8 cellular contexts compared by ENCODE assay signal in the genomic region with DNA sequence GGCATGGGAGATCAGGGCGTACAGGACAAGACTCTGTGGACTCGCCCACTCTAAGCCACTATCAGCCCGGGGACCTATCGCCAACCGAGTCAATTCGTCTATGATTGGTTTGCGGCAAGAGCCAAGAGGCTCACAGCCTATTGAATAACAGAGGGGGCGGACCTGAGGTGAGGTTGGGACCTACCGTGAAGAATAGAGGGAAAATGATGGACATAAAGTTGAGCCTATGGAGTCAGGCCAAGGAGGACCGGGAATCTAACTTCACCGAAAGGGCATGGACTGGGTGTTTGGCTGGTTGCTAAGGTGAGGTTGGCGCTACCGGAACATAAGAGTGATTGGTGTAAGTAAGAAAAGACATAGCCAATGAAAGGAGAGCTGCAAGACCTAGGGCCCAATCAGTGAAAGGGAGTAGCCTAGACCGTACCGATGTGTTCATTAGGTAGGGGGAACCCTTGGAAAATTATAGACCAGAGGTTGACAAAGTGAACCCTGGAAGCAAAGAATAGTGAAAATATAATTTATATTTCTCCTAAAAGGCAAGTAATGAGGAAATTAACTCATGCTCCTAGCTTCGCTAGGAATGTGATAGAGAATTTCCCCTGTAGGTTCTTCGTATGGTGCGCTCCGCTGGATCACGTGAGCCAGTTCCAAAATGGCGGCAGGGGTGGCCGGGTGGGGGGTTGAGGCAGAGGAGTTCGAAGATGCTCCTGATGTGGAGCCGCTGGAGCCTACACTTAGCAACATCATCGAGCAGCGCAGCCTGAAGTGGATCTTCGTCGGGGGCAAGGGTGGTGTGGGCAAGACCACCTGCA. TPM values are rescaled to one million over a fixed set of nuclear protein-coding genes. Genes with fewer than 3 reads are reported as not detected.
DNase-seq lines count a peak whose midpoint lies in the region; ATAC-seq, FAIRE-seq and TF ChIP-seq lines count a peak whose summit lies in the region.

GET3 (plus strand) TSS at position 644 of the 812 bp plus-strand sequence; CDS start at position 653, 9 bp downstream.

- H3K4me1 ChIP-seq in kidney (ENCODE audit: control insufficient read depth in 1 of 2, insufficient read depth in 1 of 2, low read depth in 1 of 2, low read length in 2 of 2) = peaks cover 20 to 23% of the 10 kb centered on the region in 2 donors

- DNase-seq in AG09319 (ENCODE audit: extremely low read depth, low read depth) = peak; percentile 100
- DNase-seq in NCI-H446 (lab: John Stamatoyannopoulos, UW) = peak; percentile 99
- DNase-seq in activated CD4-positive, CD25-positive, alpha-beta regulatory T cell treated with anti-CD3 and anti-CD28 coated beads, Interleukin-2, amount 50 U/mL, for 72 hours = peak; percentile 77
- DNase-seq in chondrocyte (ENCODE audit: low spot score) = no peak
- DNase-seq in kidney = peak; percentile 95
- peak; percentile 86 for DNase-seq in stimulated activated CD4-positive, alpha-beta T cell treated with anti-CD3 and anti-CD28 coated beads, Interleukin-15, amount 100 ng/mL, for 24 hours

- H3K36me3 ChIP-seq in kidney (ENCODE audit: control insufficient read depth in 1 of 2, insufficient read depth in 2 of 2, low read length in 2 of 2) = peaks cover 0 to 13% of the 10 kb centered on the region in 2 donors

- H3K27me3 Mint-ChIP-seq in chondrocyte (ENCODE audit: low read depth) = no peaks in the 10 kb centered on the region

- peak; percentile 99 for FAIRE-seq in kidney (lab: Jason Lieb, UNC)

- intact Hi-C loops in kidney (cut with DNase I) = no loop called here

- H3K9me3 Mint-ChIP-seq in chondrocyte (ENCODE audit: low read depth) = no peaks in the 10 kb centered on the region

- ATAC-seq in GM19025 (IDR thresholded peaks at IDR 0.05; ENCODE audit: low read depth, unreplicated experiment) = peak; percentile 76
- peak; percentile 73 for ATAC-seq in HG03342 (IDR thresholded peaks at IDR 0.05; ENCODE audit: unreplicated experiment)

- no peaks in the 10 kb centered on the region for H3K9me3 ChIP-seq in kidney (ENCODE audit: control insufficient read depth in 1 of 2, low read length in 2 of 2)

- H3K27ac ChIP-seq in kidney (ENCODE audit: low read depth in 2 of 2, low read length in 2 of 2) = peak within 1 kb of the TSS; percentile 87 to 92

- peak within 1 kb of the TSS; percentile 59 to 76 for H3K9ac ChIP-seq in kidney (ENCODE audit: low read length in 2 of 2)

- H3K27ac Mint-ChIP-seq in chondrocyte (ENCODE audit: unreplicated experiment) = peak within 1 kb of the TSS; percentile 99

- peaks cover 6% of the 10 kb centered on the region for H3K36me3 Mint-ChIP-seq in chondrocyte (ENCODE audit: low read depth)

- H3K4me3 ChIP-seq in kidney (ENCODE audit: low read length in 2 of 2) = peak within 1 kb of the TSS; percentile 86 to 95

- peaks cover 42% of the 10 kb centered on the region for H3K4me1 Mint-ChIP-seq in chondrocyte (ENCODE audit: low read depth)

- H3K4me3 Mint-ChIP-seq in chondrocyte (ENCODE audit: unreplicated experiment) = peak within 1 kb of the TSS; percentile 100

- TF ChIP-seq CTCF in AG09319 (IDR thresholded peaks at IDR 0.05; ENCODE audit: low read depth, low read length) = no peak
- no peak for TF ChIP-seq CTCF in chondrocyte (IDR thresholded peaks at IDR 0.05)
- TF ChIP-seq CTCF in kidney (IDR thresholded peaks at IDR 0.05; ENCODE audit: borderline replicate concordance, extremely low read depth, insufficient read depth) = peak; percentile 1

RNA-seq across cellular contexts. Expression of gene GET3, which starts in this region (rescaled TPM):
- total RNA-seq in chondrocyte (44.2 to 57.0 TPM (median 48.8 TPM) in 3 replicates), kidney (71.3 TPM)
- 132 TPM for polyA plus RNA-seq in kidney (ENCODE audit: insufficient read depth, low read depth, low replicate concordance)
